In genomic region chr3:44762170-44762677, GRCh38 we compare ENCODE assay signal across 8 cellular contexts. TPM values are rescaled to one million over a fixed set of nuclear protein-coding genes. Genes with fewer than 3 reads are reported as not detected.
DNase-seq lines count a peak whose midpoint lies in the region; ATAC-seq and TF ChIP-seq lines count a peak whose summit lies in the region.

No MANE protein-coding gene starts in this region.

- DNase-seq in NCI-H748 (lab: John Stamatoyannopoulos, UW; ENCODE audit: unreplicated experiment) (peak; percentile 23), NCI-H748 treated with DMSO at 0.1 percent for 48 hours (lab: John Stamatoyannopoulos, UW) (no peak), LNCaP clone FGC (ENCODE audit: low read depth) (no peak), brain microvascular endothelial cell (peak; percentile 1), mesothelial cell of epicardium (ENCODE audit: low spot score in 2 of 2, unreplicated experiment in 2 of 2) (no peak), NCI-H524 treated with DMSO at 0.1 percent for 48 hours (lab: John Stamatoyannopoulos, UW) (no peak), middle frontal gyrus (ENCODE audit: extremely low spot score, low spot score) (no peak)

- peak overlapping the region; percentile 50 for H3K27ac Mint-ChIP-seq in mesothelial cell of epicardium

- peaks cover 47% of the 10 kb centered on the region for H3K36me3 Mint-ChIP-seq in mesothelial cell of epicardium

- H3K27ac ChIP-seq in brain microvascular endothelial cell: no peak overlapping the region

- no peaks in the 10 kb centered on the region for H3K27me3 ChIP-seq in brain microvascular endothelial cell (replicated peaks)

- peak overlapping the region; percentile 97 for H3K4me3 ChIP-seq in LNCaP clone FGC (ENCODE audit: low read depth, low read length)
- peak overlapping the region; percentile 91 for H3K4me3 ChIP-seq in brain microvascular endothelial cell (ENCODE audit: low read depth, low read length)

- no peaks in the 10 kb centered on the region for H3K27me3 Mint-ChIP-seq in mesothelial cell of epicardium (ENCODE audit: low read depth)

- no peak for TF ChIP-seq CTCF in LNCaP clone FGC (IDR thresholded peaks at IDR 0.05; ENCODE audit: control insufficient read depth, extremely low read depth, insufficient read depth)
- TF ChIP-seq CTCF in brain microvascular endothelial cell (IDR thresholded peaks at IDR 0.05; ENCODE audit: low read depth, low read length, missing control alignments): no peak
- no peak for TF ChIP-seq CTCF in mesothelial cell of epicardium (IDR thresholded peaks at IDR 0.05; ENCODE audit: unreplicated experiment)

- in situ Hi-C loops in brain microvascular endothelial cell (cut with HindIII; ENCODE audit: low pct_ligation_motif_present, low sequenced_read_pairs): no loop called here

- peak overlapping the region; percentile 82 for H3K4me3 Mint-ChIP-seq in mesothelial cell of epicardium

- H3K36me3 ChIP-seq in brain microvascular endothelial cell (replicated peaks): peaks cover 2% of the 10 kb centered on the region

- H3K4me1 Mint-ChIP-seq in mesothelial cell of epicardium: peaks cover 13% of the 10 kb centered on the region

- H3K9me3 Mint-ChIP-seq in mesothelial cell of epicardium: peaks cover 34% of the 10 kb centered on the region

- ATAC-seq in HG03095 (IDR thresholded peaks at IDR 0.05; ENCODE audit: unreplicated experiment): no peak

RNA-seq across cellular contexts. Expression of gene KIF15, which starts 0.6 kb away (rescaled TPM):
- total RNA-seq in mesothelial cell of epicardium: 10.6 to 11.3 TPM (median 10.7 TPM) in 3 replicates

RNA-seq across cellular contexts. Expression of gene KIAA1143, which starts 0.8 kb away (rescaled TPM):
- total RNA-seq in mesothelial cell of epicardium: 35.8 to 41.4 TPM (median 36.4 TPM) in 3 replicates

RNA-seq across cellular contexts. Expression of gene ZNF501, which starts 32.8 kb away (rescaled TPM):
- 4.0 to 6.2 TPM (median 4.8 TPM) in 3 replicates for total RNA-seq in mesothelial cell of epicardium

RNA-seq across cellular contexts. Expression of gene ZNF502, which starts 49.8 kb away (rescaled TPM):
- total RNA-seq in mesothelial cell of epicardium: not detected in 3 replicates

Comparison
In these comparisons a context has a peak if more than half of its experiments do, and no peak if none do; other contexts are left out.
1. DNase-seq: peak in NCI-H748 (single experiment) and brain microvascular endothelial cell (single experiment); none in NCI-H748 treated with DMSO at 0.1 percent for 48 hours (single experiment), LNCaP clone FGC (single experiment), mesothelial cell of epicardium (0 of 2), NCI-H524 treated with DMSO at 0.1 percent for 48 hours (single experiment) and middle frontal gyrus (single experiment).